In genomic region chr7:103879411-103879810, GRCh38 we compare ENCODE assay signal across 32 cellular contexts.
"Had no signal": no experiment of that assay in that cellular context is flagged by ENCODE, and none has a peak within 500 bp of the region (broad histone marks: within the 10 kb centered on the region; RNA-seq: fewer than 3 reads in every experiment).

No MANE protein-coding gene starts in this region.

- H3K36me3 ChIP-seq: ascending aorta, MG63, SJCRH30 had no signal

- H3K4me1 ChIP-seq: ascending aorta, body of pancreas, SJCRH30 had no signal

- ATAC-seq: activated CD8-positive, alpha-beta memory T cell treated with anti-CD3 and anti-CD28 coated beads, Interleukin-2, amount 10 ng/mL, durations not matched to agents 7 days and 5 days; activated naive CD4-positive, alpha-beta T cell treated with anti-CD3 and anti-CD28 coated beads, Interleukin-2, amount 50 U/mL, for 72 hours; activated naive CD8-positive, alpha-beta T cell treated with anti-CD3 and anti-CD28 coated beads, Interleukin-2, amount 50 U/mL, for 24 hours; body of pancreas; Panc1; T-cell had no signal

- H3K27ac ChIP-seq: ascending aorta, body of pancreas, RWPE1, SJCRH30 had no signal

- H3K27me3 ChIP-seq: ascending aorta, body of pancreas, MG63, SJCRH30 had no signal

- DNase-seq: activated B cell treated with CpG ODN at 0.5 μM for 24 hours; activated CD4-positive, alpha-beta T cell treated with anti-CD3 and anti-CD28 coated beads for 1 hour; activated CD4-positive, alpha-beta T cell treated with anti-CD3 and anti-CD28 coated beads, Interleukin-2, amount 10 ng/mL, durations not matched to agents 24 days and 14 days; activated CD4-positive, alpha-beta T cell treated with anti-CD3 and anti-CD28 coated beads, Interleukin-2, amount 50 U/mL, for 48 hours; activated CD8-positive, alpha-beta memory T cell treated with anti-CD3 and anti-CD28 coated beads, Interleukin-2, amount 10 ng/mL, durations not matched to agents 7 days and 5 days; activated effector memory CD4-positive, alpha-beta T cell treated with anti-CD3 and anti-CD28 coated beads, Interleukin-2, amount 50 U/mL, for 16 hours; activated naive CD4-positive, alpha-beta T cell treated with Interleukin-2 at 50 U/mL for 16 hours; activated naive CD8-positive, alpha-beta T cell treated with anti-CD3 and anti-CD28 coated beads, Interleukin-2, amount 50 U/mL, for 24 hours; activated T-cell treated with anti-CD3 and anti-CD28 coated beads, Interleukin-2, amount 50 U/mL, for 24 hours; amniotic stem cell; body of pancreas; central memory CD4-positive, alpha-beta T cell; MG63; MV-4-11; NCI-H187; NCI-H2081; NCI-H510A treated with DMSO at 0.1 percent for 48 hours; NCI-H774; NK-92 treated with Interleukin-12 subunit alpha and Interleukin-12 subunit beta, amount 100 ng/mL, for 24 hours; OCI-M1; Right ventricle myocardium superior; T-cell; T-helper 2 cell; T1000 had no signal

- H3K9me3 ChIP-seq: ascending aorta, body of pancreas, MG63, SJCRH30 had no signal

- H3K4me3 ChIP-seq: ascending aorta, body of pancreas, MG63, SJCRH30 had no signal

- FAIRE-seq: bronchial epithelial cell, colon, TTC549 had no signal
